In genomic region chr19:52963229-52963760, GRCh38 we compare ENCODE assay signal across 1 cellular context.
TF ChIP-seq lines count a peak whose summit lies in the region.

No MANE protein-coding gene starts in this region.

TF ChIP-seq in GM23338, 12 proteins besides CTCF, POLR2A, EP300 and RAD21 (continued from another document):
- TF ChIP-seq ZNF331 (CRISPR knock-in tag; IDR thresholded peaks at IDR 0.05; ENCODE audit: low read depth): no peak
- no peak for TF ChIP-seq EZH2 (IDR thresholded peaks at IDR 0.05; ENCODE audit: low read depth, unreplicated experiment)
- no peak for TF ChIP-seq NANOG (IDR thresholded peaks at IDR 0.05; ENCODE audit: borderline replicate concordance)
- no peak for TF ChIP-seq EZH2phosphoT487 (IDR thresholded peaks at IDR 0.05; ENCODE audit: unreplicated experiment)
- TF ChIP-seq ZNF114 (CRISPR knock-in tag; IDR thresholded peaks at IDR 0.05): no peak
- TF ChIP-seq JUNB (IDR thresholded peaks at IDR 0.05; ENCODE audit: unreplicated experiment): no peak
- TF ChIP-seq POLR2AphosphoS5 (IDR thresholded peaks at IDR 0.05; ENCODE audit: low read depth): no peak
- no peak for TF ChIP-seq CREB1 (CRISPR knock-in tag; IDR thresholded peaks at IDR 0.05; ENCODE audit: low read depth)
- TF ChIP-seq ETS1 (IDR thresholded peaks at IDR 0.05): no peak
- no peak for TF ChIP-seq ZNF462 (CRISPR knock-in tag; IDR thresholded peaks at IDR 0.05)
